8 cellular contexts compared by ENCODE assay signal in the genomic region with DNA sequence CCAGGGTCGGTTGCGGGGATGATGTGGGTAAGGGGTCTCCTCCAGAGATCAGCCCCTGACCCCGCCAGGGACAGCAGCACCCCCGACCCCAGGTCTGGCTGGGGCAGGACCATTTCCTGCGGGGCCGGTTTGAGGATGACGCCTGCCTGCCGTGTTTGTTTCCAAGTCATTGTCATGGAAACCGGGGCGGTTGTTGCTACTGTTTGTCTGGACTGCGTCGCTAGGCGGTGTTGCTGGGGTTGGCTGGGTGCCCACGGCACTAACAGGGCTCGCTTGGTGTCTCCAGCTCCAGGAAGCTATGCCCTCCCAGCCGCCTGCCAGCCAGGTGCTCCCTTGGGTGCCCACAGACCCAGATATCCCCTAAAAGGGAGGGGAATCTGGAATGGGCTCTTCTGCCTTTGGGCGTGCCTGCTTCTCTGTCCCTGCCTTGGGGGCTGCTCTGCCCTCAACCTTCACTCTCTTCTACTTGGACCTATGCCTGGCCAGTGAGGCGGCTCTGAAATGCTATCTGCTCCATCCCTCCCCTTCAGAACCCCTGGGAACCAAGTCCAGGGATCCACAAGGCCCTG. TPM values are rescaled to one million over a fixed set of nuclear protein-coding genes. Genes with fewer than 3 reads are reported as not detected.
A peak's percentile ranks its signal among the peaks of the same experiment; 100 is the strongest.
DNase-seq lines count a peak whose midpoint lies in the region; ATAC-seq and TF ChIP-seq lines count a peak whose summit lies in the region.

No MANE protein-coding gene starts in this region.

- DNase-seq in AG04449 (ENCODE audit: low read depth, low spot score) (peak; percentile 81), HK-2 (ENCODE audit: unreplicated experiment) (peak; percentile 94), NCI-H774 (lab: John Stamatoyannopoulos, UW) (peak; percentile 95), lung microvascular endothelial cell (ENCODE audit: low read depth in 2 of 2) (peak; percentile 99)
- peak; percentile 86 to 96 for DNase-seq in activated CD8-positive, alpha-beta memory T cell treated with anti-CD3 and anti-CD28 coated beads for 1 hour (ENCODE audit: extremely low read depth in 1 of 2, low read depth in 1 of 2)
- DNase-seq in effector CD4-positive, alpha-beta T cell, result peak; percentile 96
- peak; percentile 61 to 87 (median 74) for DNase-seq in stimulated activated CD4-positive, alpha-beta T cell treated with anti-CD3 and anti-CD28 coated beads, TNF-alpha, amount 100 ng/mL, for 4 hours (ENCODE audit: low read depth in 3 of 3)

- POLR2A ChIA-PET in AG04449 (lab: Yijun Ruan, JAX), result interaction anchor here (2.0 kb wide), 1 partner anchor 8 kb away, joined by 17 read pairs; no protein-coding TSS in a partner anchor

- ATAC-seq in GM19023 (IDR thresholded peaks at IDR 0.05; ENCODE audit: unreplicated experiment), result peak; percentile 44

- H3K4me3 ChIP-seq in AG04449 (ENCODE audit: low read depth, low read length), result peak overlapping the region; percentile 65

- CTCF ChIA-PET in AG04449 (lab: Yijun Ruan, JAX), result interaction anchor here (0.7 to 3.2 kb wide), 15 partner anchors 9 to 123 kb away, joined by 3 to 87 read pairs (median 10); partner anchors contain the start of gene TEDC1

- TF ChIP-seq CTCF in AG04449 (IDR thresholded peaks at IDR 0.05; ENCODE audit: insufficient read depth, low read length, missing control alignments), result peak; percentile 12

RNA-seq across cellular contexts. Expression of gene CRIP1, which starts 4.7 kb away (rescaled TPM):
- total RNA-seq in lung microvascular endothelial cell, result 0.44 TPM in 1 of 2 replicates, not detected in the other

RNA-seq across cellular contexts. Expression of gene CRIP2, which starts 7.3 kb away (rescaled TPM):
- 130 and 152 TPM in 2 replicates for total RNA-seq in lung microvascular endothelial cell

RNA-seq across cellular contexts. Expression of gene TEDC1, which starts 9.1 kb away (rescaled TPM):
- 2.8 and 5.7 TPM in 2 replicates for total RNA-seq in lung microvascular endothelial cell

RNA-seq across cellular contexts. Expression of gene TMEM121, which starts 44.4 kb away (rescaled TPM):
- 5.8 and 6.5 TPM in 2 replicates for total RNA-seq in lung microvascular endothelial cell

Comparison
In these comparisons a context has a peak if more than half of its experiments do, and no peak if none do; other contexts are left out.
1. Peak in every context shown above with its lines: DNase-seq, ATAC-seq and H3K4me3 ChIP-seq.